In the genomic region with DNA sequence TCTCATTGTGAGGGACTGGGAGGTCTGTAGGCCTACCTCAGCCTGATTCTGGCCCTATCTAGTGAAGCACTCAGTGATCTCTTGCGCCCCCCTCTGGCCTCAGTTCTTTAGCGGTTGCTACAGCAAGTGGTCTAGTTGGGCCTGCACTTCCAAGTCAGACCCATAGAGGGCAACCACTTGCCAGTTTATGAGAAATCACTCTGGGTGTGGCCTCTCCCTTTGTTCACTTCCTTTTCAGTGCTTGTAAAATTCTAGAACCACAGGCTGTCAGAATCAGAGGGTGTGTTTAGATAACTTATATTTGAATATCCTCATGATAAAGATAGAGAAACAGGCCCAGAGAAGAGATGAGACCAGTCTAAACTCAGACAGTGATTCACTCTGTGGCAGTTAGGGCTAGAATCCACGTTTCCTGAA, we compare ENCODE assay signal across 8 cellular contexts.
DNase-seq lines count a peak whose midpoint lies in the region; TF ChIP-seq lines count a peak whose summit lies in the region.

No MANE protein-coding gene starts in this region.

- H3K27me3 ChIP-seq in tibial nerve = peaks cover 0 to 15% of the 10 kb centered on the region in 2 donors

- H3K9me3 ChIP-seq in tibial nerve = no peaks in the 10 kb centered on the region

- peak overlapping the region; percentile 91 for H3K27ac Mint-ChIP-seq in activated naive CD8-positive, alpha-beta T cell treated with anti-CD3 and anti-CD28 coated beads for 36 hours

- H3K4me3 Mint-ChIP-seq in activated naive CD8-positive, alpha-beta T cell treated with anti-CD3 and anti-CD28 coated beads for 36 hours = peak overlapping the region; percentile 61

- intact Hi-C loops in head of caudate nucleus (cut with DNase I) = no loop called here

- H3K27me3 Mint-ChIP-seq in activated naive CD8-positive, alpha-beta T cell treated with anti-CD3 and anti-CD28 coated beads for 36 hours = no peaks in the 10 kb centered on the region

- POLR2A ChIA-PET in HEK293T (lab: Yijun Ruan, JAX) = no interaction called here

- H3K9me3 Mint-ChIP-seq in activated naive CD8-positive, alpha-beta T cell treated with anti-CD3 and anti-CD28 coated beads for 36 hours = no peaks in the 10 kb centered on the region

- TF ChIP-seq EP300 in tibial nerve (IDR thresholded peaks at IDR 0.05) = peak in 1 of 2 donors; percentile 62

- H3K27ac ChIP-seq in tibial nerve = peak overlapping the region; percentile 69 to 86 (median 77)

- DNase-seq in GM03348 (ENCODE audit: low spot score) (peak; percentile 76), HEK293T (ENCODE audit: extremely low spot score) (peak; percentile 80), NAMALWA (ENCODE audit: low spot score) (peak; percentile 92), SKM-1 (lab: John Stamatoyannopoulos, UW; ENCODE audit: unreplicated experiment) (peak; percentile 51), head of caudate nucleus (peak; percentile 69 to 95 (median 90)), pons (ENCODE audit: low spot score) (peak; percentile 95), tibial nerve (ENCODE audit: low spot score in 2 of 2) (peak; percentile 97 to 99)
- DNase-seq in activated naive CD8-positive, alpha-beta T cell treated with anti-CD3 and anti-CD28 coated beads for 36 hours = peak; percentile 85

- WGBS in tibial nerve, 2 donors = 0 to 13% methylated on average over 1 to 3 of the region's 3 CpGs

- no peaks in the 10 kb centered on the region for H3K36me3 ChIP-seq in tibial nerve

- H3K36me3 Mint-ChIP-seq in activated naive CD8-positive, alpha-beta T cell treated with anti-CD3 and anti-CD28 coated beads for 36 hours = no peaks in the 10 kb centered on the region

- H3K4me1 ChIP-seq in tibial nerve = peaks cover 0 to 18% (median 3%) of the 10 kb centered on the region in 4 donors

- peak; percentile 91 to 100 (median 99) for TF ChIP-seq CTCF in tibial nerve (IDR thresholded peaks at IDR 0.05)

- H3K4me3 ChIP-seq in tibial nerve = no peak overlapping the region

- H3K4me1 Mint-ChIP-seq in activated naive CD8-positive, alpha-beta T cell treated with anti-CD3 and anti-CD28 coated beads for 36 hours = peaks cover 43% of the 10 kb centered on the region

- CTCF ChIA-PET in HEK293T (lab: Yijun Ruan, JAX) = interaction anchor here (1.7 kb wide), 1 partner anchor 14 kb away, joined by 5 read pairs; no protein-coding TSS in a partner anchor

- no peak for TF ChIP-seq POLR2A in tibial nerve (IDR thresholded peaks at IDR 0.05)

TF ChIP-seq in HEK293T, 16 proteins besides CTCF, POLR2A, EP300 and RAD21:
- no peak for TF ChIP-seq HDGF (IDR thresholded peaks at IDR 0.05; ENCODE audit: borderline replicate concordance)
- TF ChIP-seq, protein P1, sequence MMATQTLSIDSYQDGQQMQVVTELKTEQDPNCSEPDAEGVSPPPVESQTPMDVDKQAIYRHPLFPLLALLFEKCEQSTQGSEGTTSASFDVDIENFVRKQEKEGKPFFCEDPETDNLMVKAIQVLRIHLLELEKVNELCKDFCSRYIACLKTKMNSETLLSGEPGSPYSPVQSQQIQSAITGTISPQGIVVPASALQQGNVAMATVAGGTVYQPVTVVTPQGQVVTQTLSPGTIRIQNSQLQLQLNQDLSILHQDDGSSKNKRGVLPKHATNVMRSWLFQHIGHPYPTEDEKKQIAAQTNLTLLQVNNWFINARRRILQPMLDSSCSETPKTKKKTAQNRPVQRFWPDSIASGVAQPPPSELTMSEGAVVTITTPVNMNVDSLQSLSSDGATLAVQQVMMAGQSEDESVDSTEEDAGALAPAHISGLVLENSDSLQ (IDR thresholded peaks at IDR 0.05) = no peak
- TF ChIP-seq ZNF384 (IDR thresholded peaks at IDR 0.05) = no peak
- no peak for TF ChIP-seq FOXA1 (IDR thresholded peaks at IDR 0.05)
- TF ChIP-seq BHLHE40 (IDR thresholded peaks at IDR 0.05; ENCODE audit: borderline replicate concordance) = no peak
